In the genomic region with DNA sequence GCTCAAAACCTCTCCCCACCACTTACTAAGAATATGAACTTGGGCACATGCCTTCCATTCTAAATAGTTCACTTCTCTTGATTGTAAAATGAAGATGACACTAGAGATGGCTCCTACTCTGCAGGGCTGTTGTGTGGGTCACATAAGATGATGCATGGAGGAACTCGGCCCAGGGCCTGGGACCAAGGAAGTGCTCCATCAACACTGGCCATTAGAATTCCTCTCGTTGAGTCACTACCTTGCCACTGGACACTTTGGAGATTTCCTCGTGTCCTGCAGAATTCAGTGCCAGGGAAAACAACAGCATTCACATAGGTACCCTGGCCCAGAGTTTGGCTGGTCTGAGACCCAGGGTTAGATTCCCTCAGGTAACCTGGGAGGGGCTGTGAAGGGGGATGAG, we compare ENCODE assay signal across 22 cellular contexts. TPM values are rescaled to one million over a fixed set of nuclear protein-coding genes. Genes with fewer than 3 reads are reported as not detected.
A peak's percentile ranks its signal among the peaks of the same experiment; 100 is the strongest.
DNase-seq lines count a peak whose midpoint lies in the region; ATAC-seq, FAIRE-seq and TF ChIP-seq lines count a peak whose summit lies in the region.
"Had no signal": no experiment of that assay in that cellular context is flagged by ENCODE, and none has a peak within 500 bp of the region (broad histone marks: within the 10 kb centered on the region; RNA-seq: fewer than 3 reads in every experiment).

No MANE protein-coding gene starts in this region.

- no peak overlapping the region for H4K5ac ChIP-seq in IMR-90 (ENCODE audit: low read depth, low read length)

- H3K79me1 ChIP-seq in IMR-90 (ENCODE audit: low read depth in 1 of 2, low read length in 2 of 2) = no peaks in the 10 kb centered on the region

- TF ChIP-seq POLR2A in IMR-90 (IDR thresholded peaks at IDR 0.05; ENCODE audit: low read depth, low read length) = no peak

- H3K4me1 Mint-ChIP-seq in progenitor cell of endocrine pancreas (ENCODE audit: low read depth) (peaks cover 39% of the 10 kb centered on the region), WTC11 (peaks cover 11% of the 10 kb centered on the region)
- H3K4me1 Mint-ChIP-seq: CD8-positive, alpha-beta memory T cell had no signal

- H3K36me3 Mint-ChIP-seq in progenitor cell of endocrine pancreas (ENCODE audit: insufficient read depth) = peaks cover 45% of the 10 kb centered on the region
- H3K36me3 Mint-ChIP-seq in WTC11 = no peaks in the 10 kb centered on the region
- H3K36me3 Mint-ChIP-seq: CD8-positive, alpha-beta memory T cell had no signal

- peak; percentile 18 for DNase-seq in IMR-90
- no peak for DNase-seq in kidney
- no peak for DNase-seq in progenitor cell of endocrine pancreas (ENCODE audit: low spot score, unreplicated experiment)
- no peak for DNase-seq in WTC11 (ENCODE audit: low spot score)
- no peak for DNase-seq in activated CD4-positive, alpha-beta T cell treated with anti-CD3 and anti-CD28 coated beads, Interleukin-2, amount 50 U/mL, for 4 hours
- no peak for DNase-seq in foreskin keratinocyte
- DNase-seq in KG1 (lab: John Stamatoyannopoulos, UW) = no peak
- DNase-seq: CD8-positive, alpha-beta memory T cell; GOT3; NCI-H1417; NCI-H187; NCI-H2107; NCI-H510A; NCI-H748 treated with DMSO at 0.1 percent for 48 hours; Right ventricle myocardium superior had no signal

- H2BK120ac ChIP-seq in IMR-90 (ENCODE audit: low read depth, low read length) = no peak overlapping the region

- H2BK5ac ChIP-seq in IMR-90 (ENCODE audit: low read depth, low read length, poor library complexity, severe bottlenecking) = no peak overlapping the region

- H3K4me3 ChIP-seq in IMR-90 (ENCODE audit: insufficient read depth, low read depth, low read length) (no peak overlapping the region), kidney (ENCODE audit: low read length in 2 of 2) (no peak overlapping the region)
- H3K4me3 ChIP-seq: A549; BLaER1 treated with 17β-estradiol and CSF1 and Interleukin-3, amounts not matched to agents 10 nM and 100 nM had no signal

- CTCF ChIA-PET in IMR-90 (lab: Yijun Ruan, JAX) (no interaction called here), WTC11 (lab: Charles Lee) (no interaction called here)

- H3K4me3 Mint-ChIP-seq in progenitor cell of endocrine pancreas (ENCODE audit: low read depth) (no peak overlapping the region), WTC11 (no peak overlapping the region)
- H3K4me3 Mint-ChIP-seq: CD8-positive, alpha-beta memory T cell had no signal

- TF ChIP-seq CTCF in C4-2B (conservative IDR thresholded peaks at IDR 0.05) = no peak
- TF ChIP-seq CTCF in IMR-90 (conservative IDR thresholded peaks at IDR 0.05; ENCODE audit: low read depth, low read length) = no peak
- TF ChIP-seq CTCF in kidney (IDR thresholded peaks at IDR 0.05; ENCODE audit: borderline replicate concordance, extremely low read depth, insufficient read depth) = no peak
- TF ChIP-seq CTCF in progenitor cell of endocrine pancreas (IDR thresholded peaks at IDR 0.05; ENCODE audit: unreplicated experiment) = no peak
- TF ChIP-seq CTCF in WTC11 (IDR thresholded peaks at IDR 0.05) = no peak
- no peak for TF ChIP-seq CTCF in foreskin keratinocyte (conservative IDR thresholded peaks at IDR 0.05)

- H4K8ac ChIP-seq in IMR-90 (ENCODE audit: low read depth in 2 of 2, low read length in 2 of 2) = no peak overlapping the region

- in situ Hi-C loops in IMR-90 (cut with MboI; ENCODE audit: low sequenced_read_pairs) = no loop called here

- H3K4ac ChIP-seq in IMR-90 (ENCODE audit: low read depth, low read length) = no peak overlapping the region

- FAIRE-seq in kidney (lab: Jason Lieb, UNC) = no peak
- FAIRE-seq: A549, G401.6, HepG2 had no signal

- POLR2A ChIA-PET in IMR-90 (lab: Charles Lee; ENCODE audit: unreplicated experiment) (no interaction called here), WTC11 (lab: Charles Lee) (no interaction called here)

- H3K27ac ChIP-seq in C4-2B (peak overlapping the region; percentile 20), IMR-90 (ENCODE audit: insufficient read depth, low read length) (no peak overlapping the region), kidney (ENCODE audit: low read depth in 2 of 2, low read length in 2 of 2) (peak overlapping the region; percentile 23 to 34), foreskin keratinocyte (no peak overlapping the region)
- H3K27ac ChIP-seq: BLaER1 treated with 17β-estradiol and CSF1 and Interleukin-3, amounts not matched to agents 10 nM and 100 nM; KMS-11 had no signal

- BruUV-seq in IMR-90 (replicated peaks; lab: Mats Ljungman, UMichigan) = no TSS peak

- intact Hi-C loops in IMR-90 (cut with micrococcal nuclease) = no loop called here
- intact Hi-C loops in kidney (cut with DNase I) = no loop called here

- no peak overlapping the region for H2BK20ac ChIP-seq in IMR-90 (ENCODE audit: low read depth, low read length)

- no peak for TF ChIP-seq RAD21 in IMR-90 (IDR thresholded peaks at IDR 0.05; ENCODE audit: low read length)

- H3K4me1 ChIP-seq in IMR-90 (ENCODE audit: control insufficient read depth, insufficient read depth, low read length) (no peaks in the 10 kb centered on the region; the same call in 1 of the 2 replicates), kidney (ENCODE audit: control insufficient read depth in 1 of 2, insufficient read depth in 1 of 2, low read depth in 1 of 2, low read length in 2 of 2) (peaks cover 20 to 30% of the 10 kb centered on the region in 2 donors), foreskin keratinocyte (no peaks in the 10 kb centered on the region)
- H3K4me1 ChIP-seq: BLaER1 treated with 17β-estradiol and CSF1 and Interleukin-3, amounts not matched to agents 10 nM and 100 nM had no signal

- no peaks in the 10 kb centered on the region for H4K20me1 ChIP-seq in IMR-90 (ENCODE audit: insufficient read depth, low read length)
- H4K20me1 ChIP-seq: BLaER1 treated with 17β-estradiol and CSF1 and Interleukin-3, amounts not matched to agents 10 nM and 100 nM had no signal

- H3K14ac ChIP-seq in IMR-90 (replicated peaks; ENCODE audit: low read depth, low read length) = no peak overlapping the region

- H3K9ac ChIP-seq in IMR-90 (ENCODE audit: low read depth, low read length) (no peak overlapping the region), kidney (ENCODE audit: low read length in 2 of 2) (no peak overlapping the region)
- H3K9ac ChIP-seq: BLaER1 treated with 17β-estradiol and CSF1 and Interleukin-3, amounts not matched to agents 10 nM and 100 nM; KMS-11 had no signal

- no peak overlapping the region for H4K91ac ChIP-seq in IMR-90 (ENCODE audit: insufficient read depth, low read depth, low read length)

- no peak overlapping the region for H3K18ac ChIP-seq in IMR-90 (ENCODE audit: low read depth, low read length)

- H2AK5ac ChIP-seq in IMR-90 (ENCODE audit: low read depth, low read length) = no peak overlapping the region; the same call in 1 of the 2 replicates

- no peak overlapping the region for H3K23ac ChIP-seq in IMR-90 (ENCODE audit: low read depth, low read length)

- no peak overlapping the region for H2AK9ac ChIP-seq in IMR-90 (replicated peaks; ENCODE audit: low read depth, low read length, poor library complexity)

- no peak overlapping the region for H3K56ac ChIP-seq in IMR-90 (ENCODE audit: extremely low read depth, insufficient read depth, low read length)

- no peak overlapping the region for H2BK15ac ChIP-seq in IMR-90 (ENCODE audit: low read depth, low read length)

- H3K9me3 Mint-ChIP-seq in progenitor cell of endocrine pancreas (ENCODE audit: low read depth) (no peaks in the 10 kb centered on the region), WTC11 (no peaks in the 10 kb centered on the region)
- H3K9me3 Mint-ChIP-seq: CD8-positive, alpha-beta memory T cell had no signal

- no peak overlapping the region for H3K4me2 ChIP-seq in IMR-90 (ENCODE audit: low read depth, low read length)
- H3K4me2 ChIP-seq: A549; BLaER1 treated with 17β-estradiol and CSF1 and Interleukin-3, amounts not matched to agents 10 nM and 100 nM; KMS-11 had no signal

- no peaks in the 10 kb centered on the region for H3K36me3 ChIP-seq in IMR-90 (ENCODE audit: control insufficient read depth, insufficient read depth, low read length)
- H3K36me3 ChIP-seq in kidney (ENCODE audit: control insufficient read depth in 1 of 2, insufficient read depth in 2 of 2, low read length in 2 of 2) = peaks cover 24 to 66% of the 10 kb centered on the region in 2 donors
- H3K36me3 ChIP-seq: BLaER1 treated with 17β-estradiol and CSF1 and Interleukin-3, amounts not matched to agents 10 nM and 100 nM had no signal

- ATAC-seq in IMR-90 (ENCODE audit: low read depth) (0 out of 2 replicates have a peak, but pooled peaks have one; percentile 21), WTC11 (no peak), foreskin keratinocyte (no peak)
- ATAC-seq: A549, HepG2 had no signal

- H3K27me3 Mint-ChIP-seq in progenitor cell of endocrine pancreas (no peaks in the 10 kb centered on the region), WTC11 (ENCODE audit: low read depth) (peaks cover 4% of the 10 kb centered on the region)

- no peaks in the 10 kb centered on the region for H3K9me1 ChIP-seq in IMR-90 (ENCODE audit: insufficient read depth, low read length)

- H3K27me3 ChIP-seq in IMR-90 (ENCODE audit: control insufficient read depth, insufficient read depth, low read length) = peaks cover 20% of the 10 kb centered on the region
- peaks cover 17% of the 10 kb centered on the region for H3K27me3 ChIP-seq in foreskin keratinocyte
- H3K27me3 ChIP-seq: BLaER1 treated with 17β-estradiol and CSF1 and Interleukin-3, amounts not matched to agents 10 nM and 100 nM had no signal

- no peaks in the 10 kb centered on the region for H3K9me3 ChIP-seq in IMR-90 (ENCODE audit: control insufficient read depth, insufficient read depth, low read length)
- no peaks in the 10 kb centered on the region for H3K9me3 ChIP-seq in kidney (ENCODE audit: control insufficient read depth in 1 of 2, low read length in 2 of 2)
- H3K9me3 ChIP-seq: A549; BLaER1 treated with 17β-estradiol and CSF1 and Interleukin-3, amounts not matched to agents 10 nM and 100 nM had no signal

- WGBS in IMR-90 (ENCODE audit: extremely low coverage in 2 of 2, insufficient read length in 1 of 2), 2 experiments = 51% methylated on average over 2 of the region's 3 CpGs; no CpG with 5 or more reads in 1 of the 2 experiments

- H2AFZ ChIP-seq in IMR-90 (replicated peaks; ENCODE audit: low read length, poor library complexity) = peak overlapping the region; percentile 54

- H3K27ac Mint-ChIP-seq in progenitor cell of endocrine pancreas (peak overlapping the region; percentile 74), WTC11 (no peak overlapping the region)

- dilution Hi-C loops in IMR-90 (cut with HindIII; ENCODE audit: low sequenced_read_pairs, unreplicated experiment) = no loop called here

TF ChIP-seq in WTC11, 78 proteins besides CTCF, POLR2A, EP300 and RAD21 (continues in another document):
- TF ChIP-seq GRHL2 (CRISPR knock-in tag; IDR thresholded peaks at IDR 0.05; ENCODE audit: insufficient replicate concordance, severe bottlenecking) (no peak), TP53 (CRISPR knock-in tag; IDR thresholded peaks at IDR 0.05) (no peak)

RNA-seq across cellular contexts. Expression of a gene that starts 18.6 kb away (rescaled TPM):
- total RNA-seq in IMR-90 (2012; rRNA removed) (not detected in 2 replicates), kidney (185 TPM), progenitor cell of endocrine pancreas (96.9 and 99.1 TPM in 2 replicates), WTC11 (2021) (0.14 to 0.26 TPM (median 0.23 TPM) in 3 replicates), foreskin keratinocyte (not detected in 2 replicates)
- polyA plus RNA-seq in IMR-90 (2012; rRNA removed) (not detected in 2 replicates), kidney (ENCODE audit: insufficient read depth, low read depth, low replicate concordance) (84.1 TPM), foreskin keratinocyte (not detected in 2 replicates)
- not detected in 2 replicates for polyA plus RNA-seq in IMR-90 (2012; cell fraction: cytosol; rRNA removed)
- polyA plus RNA-seq in IMR-90 (2012; cell fraction: nucleus; rRNA removed; ENCODE audit: low replicate concordance) = 0.05 TPM in 1 of 2 replicates, not detected in the other
- total RNA-seq: OCI-LY7, Right ventricle myocardium superior had no signal
- polyA plus RNA-seq: CD8-positive, alpha-beta memory T cell had no signal

Comparison
In these comparisons a context has a peak if more than half of its experiments do, and no peak if none do; other contexts are left out.
1. H3K27ac ChIP-seq: peak in C4-2B (single experiment) and kidney (2 of 2); none in IMR-90 (single experiment) and foreskin keratinocyte (single experiment).
2. RNA of a gene that starts 18.6 kb away (total RNA-seq): 185 TPM in kidney (single experiment) and 96.9 to 99.1 TPM in progenitor cell of endocrine pancreas; 0.14 to 0.26 TPM in WTC11, not detected in IMR-90 and not detected in foreskin keratinocyte; every median in the first group is over 10 times any median in the second.